Comparison of ENCODE assay signal across 16 cellular contexts in genomic region chr10:82943142-82943541, GRCh38.
DNase-seq lines count a peak whose midpoint lies in the region; ATAC-seq and TF ChIP-seq lines count a peak whose summit lies in the region.
"Had no signal": no experiment of that assay in that cellular context is flagged by ENCODE, and none has a peak within 500 bp of the region (broad histone marks: within the 10 kb centered on the region; RNA-seq: fewer than 3 reads in every experiment).

No MANE protein-coding gene starts in this region.

- H3K27me3 ChIP-seq in SK-N-SH (ENCODE audit: insufficient read depth) (no peaks in the 10 kb centered on the region), subcutaneous abdominal adipose tissue (ENCODE audit: control insufficient read depth in 5 of 5, insufficient read depth in 4 of 5, low read length in 5 of 5) (no peaks in the 10 kb centered on the region)
- H3K27me3 ChIP-seq in CD4-positive, alpha-beta memory T cell (ENCODE audit: insufficient read depth, low read length), result no peaks in the 10 kb centered on the region

- H3K4me1 ChIP-seq in SK-N-SH (ENCODE audit: control insufficient read depth in 1 of 2, insufficient read depth in 2 of 2, low read depth in 1 of 2, low read length in 1 of 2) (peaks cover 3 to 9% of the 10 kb centered on the region in 2 experiments; a peak in 2 of 4 replicates), subcutaneous abdominal adipose tissue (ENCODE audit: control insufficient read depth in 5 of 5, insufficient read depth in 5 of 5, low read length in 5 of 5) (peaks cover 0 to 31% (median 20%) of the 10 kb centered on the region in 5 donors)
- no peaks in the 10 kb centered on the region for H3K4me1 ChIP-seq in CD4-positive, alpha-beta memory T cell (ENCODE audit: insufficient read depth, low read length)

- H3K4me2 ChIP-seq in SK-N-SH, result peak overlapping the region; percentile 49; the same call in 1 of the 2 replicates
- H3K4me2 ChIP-seq: KMS-11, PC-9 had no signal

- peaks cover 16% of the 10 kb centered on the region for H3K4me1 Mint-ChIP-seq in chondrocyte (ENCODE audit: low read depth)
- peaks cover 15% of the 10 kb centered on the region for H3K4me1 Mint-ChIP-seq in mesothelial cell of epicardium
- H3K4me1 Mint-ChIP-seq in CD4-positive, alpha-beta memory T cell, result no peaks in the 10 kb centered on the region

- peak overlapping the region; percentile 56; the same call in 1 of the 2 replicates for H2AFZ ChIP-seq in SK-N-SH (ENCODE audit: low read depth)
- H2AFZ ChIP-seq: PC-9 had no signal

- POLR2A ChIA-PET in SK-N-SH (lab: Yijun Ruan, JAX), result no interaction called here
- POLR2A ChIA-PET in CD4-positive, alpha-beta memory T cell (lab: Charles Lee; ENCODE audit: partially characterized antibody), result no interaction called here

- H3K27ac Mint-ChIP-seq in chondrocyte (ENCODE audit: unreplicated experiment), result peak overlapping the region; percentile 28
- H3K27ac Mint-ChIP-seq in mesothelial cell of epicardium, result peak overlapping the region; percentile 62
- no peak overlapping the region for H3K27ac Mint-ChIP-seq in CD4-positive, alpha-beta memory T cell
- H3K27ac Mint-ChIP-seq: CD8-positive, alpha-beta T cell had no signal

- H3K9me2 ChIP-seq in SK-N-SH, result no peaks in the 10 kb centered on the region

- DNase-seq in SK-N-SH, result no peak
- DNase-seq in chondrocyte (ENCODE audit: low spot score), result no peak
- DNase-seq in mesothelial cell of epicardium (ENCODE audit: low spot score in 2 of 2, unreplicated experiment in 2 of 2), result no peak
- no peak for DNase-seq in NCI-H1436 (lab: John Stamatoyannopoulos, UW)
- DNase-seq in CD4-positive, alpha-beta memory T cell, result no peak
- DNase-seq: CD8-positive, alpha-beta T cell; GDM1; H7; NCI-H1436 treated with DMSO at 0.1 percent for 48 hours; NCI-H2081; NCI-H774; PC-9 had no signal

- no peak for ATAC-seq in GM21723 (IDR thresholded peaks at IDR 0.05; ENCODE audit: unreplicated experiment)
- ATAC-seq: CD8-positive, alpha-beta T cell; HepG2 had no signal

- H3K4me3 Mint-ChIP-seq in chondrocyte (ENCODE audit: unreplicated experiment) (no peak overlapping the region), mesothelial cell of epicardium (no peak overlapping the region)
- no peak overlapping the region for H3K4me3 Mint-ChIP-seq in CD4-positive, alpha-beta memory T cell
- H3K4me3 Mint-ChIP-seq: CD8-positive, alpha-beta T cell had no signal

- H3K4me3 ChIP-seq in SK-N-SH (ENCODE audit: low read depth in 2 of 2, low read length in 1 of 2) (no peak overlapping the region), subcutaneous abdominal adipose tissue (ENCODE audit: low read depth in 1 of 5, low read length in 5 of 5) (peak overlapping the region in 1 of 5 donors; percentile 24)
- H3K4me3 ChIP-seq in CD4-positive, alpha-beta memory T cell (ENCODE audit: low read length in 2 of 2), result no peak overlapping the region
- H3K4me3 ChIP-seq: PC-9 had no signal

- intact Hi-C loops in CD4-positive, alpha-beta memory T cell (cut with micrococcal nuclease), result no loop called here

- CTCF ChIA-PET in SK-N-SH (lab: Yijun Ruan, JAX), result no interaction called here
- CTCF ChIA-PET in CD4-positive, alpha-beta memory T cell (lab: Charles Lee; ENCODE audit: partially characterized antibody), result no interaction called here

- TF ChIP-seq CTCF in SK-N-SH (IDR thresholded peaks at IDR 0.05) (no peak), chondrocyte (IDR thresholded peaks at IDR 0.05) (no peak), mesothelial cell of epicardium (IDR thresholded peaks at IDR 0.05; ENCODE audit: unreplicated experiment) (no peak)

- no peaks in the 10 kb centered on the region for H3K36me3 ChIP-seq in SK-N-SH (replicated peaks in 1 of 2; ENCODE audit: control insufficient read depth in 1 of 2, insufficient read depth in 2 of 2, low read length in 1 of 2)
- H3K36me3 ChIP-seq in subcutaneous abdominal adipose tissue (ENCODE audit: control insufficient read depth in 5 of 5, insufficient read depth in 5 of 5, low read length in 5 of 5), result no peaks in the 10 kb centered on the region
- H3K36me3 ChIP-seq in CD4-positive, alpha-beta memory T cell (ENCODE audit: insufficient read depth, low read length), result no peaks in the 10 kb centered on the region

- no peak overlapping the region for H3K9ac ChIP-seq in SK-N-SH
- H3K9ac ChIP-seq in subcutaneous abdominal adipose tissue (ENCODE audit: low read length in 5 of 5), result no peak overlapping the region
- H3K9ac ChIP-seq: KMS-11 had no signal

- peaks cover 2% of the 10 kb centered on the region for H3K27me3 Mint-ChIP-seq in chondrocyte (ENCODE audit: low read depth)
- no peaks in the 10 kb centered on the region for H3K27me3 Mint-ChIP-seq in mesothelial cell of epicardium (ENCODE audit: low read depth)
- H3K27me3 Mint-ChIP-seq in CD4-positive, alpha-beta memory T cell, result no peaks in the 10 kb centered on the region

- H3K9me3 Mint-ChIP-seq in chondrocyte (ENCODE audit: low read depth) (peaks cover 3% of the 10 kb centered on the region), mesothelial cell of epicardium (peaks cover 15% of the 10 kb centered on the region)
- H3K9me3 Mint-ChIP-seq in CD4-positive, alpha-beta memory T cell, result peaks cover 0 to 12% (median 7%) of the 10 kb centered on the region in 8 donors

- TF ChIP-seq EP300 in SK-N-SH (IDR thresholded peaks at IDR 0.05; ENCODE audit: borderline replicate concordance in 1 of 2, low read depth in 1 of 2, low read length in 1 of 2), result no peak

- WGBS in SK-N-SH (ENCODE audit: low lambda C conversion rate), result 67% methylated on average over 3 of the region's 3 CpGs

- H3K27ac ChIP-seq in SK-N-SH (ENCODE audit: low read depth in 2 of 2, low read length in 1 of 2), result peak overlapping the region; percentile 47 to 58; a peak in 3 of 4 replicates
- peak overlapping the region; percentile 0 for H3K27ac ChIP-seq in subcutaneous abdominal adipose tissue (ENCODE audit: low read depth, low read length)
- H3K27ac ChIP-seq in CD4-positive, alpha-beta memory T cell (ENCODE audit: low read depth, low read length), result no peak overlapping the region
- H3K27ac ChIP-seq: KMS-11, PC-9 had no signal

- no peaks in the 10 kb centered on the region for H3K79me2 ChIP-seq in SK-N-SH (ENCODE audit: insufficient read depth)

- no peaks in the 10 kb centered on the region for H3K36me3 Mint-ChIP-seq in chondrocyte (ENCODE audit: low read depth)
- no peaks in the 10 kb centered on the region for H3K36me3 Mint-ChIP-seq in mesothelial cell of epicardium
- no peaks in the 10 kb centered on the region for H3K36me3 Mint-ChIP-seq in CD4-positive, alpha-beta memory T cell
- H3K36me3 Mint-ChIP-seq: CD8-positive, alpha-beta T cell had no signal

- H4K20me1 ChIP-seq in SK-N-SH (ENCODE audit: insufficient read depth), result no peaks in the 10 kb centered on the region

- peaks cover 10% of the 10 kb centered on the region for H3F3A ChIP-seq in SK-N-SH (replicated peaks; ENCODE audit: insufficient read depth)

- H3K9me3 ChIP-seq in SK-N-SH (no peaks in the 10 kb centered on the region; the same call in 1 of the 2 replicates), subcutaneous abdominal adipose tissue (ENCODE audit: control insufficient read depth in 5 of 5, low read length in 5 of 5) (peaks cover 0 to 9% (median 8%) of the 10 kb centered on the region in 5 donors)
- no peaks in the 10 kb centered on the region for H3K9me3 ChIP-seq in CD4-positive, alpha-beta memory T cell (ENCODE audit: control insufficient read depth in 1 of 2, low read length in 2 of 2)

- TF ChIP-seq RAD21 in SK-N-SH (IDR thresholded peaks at IDR 0.05; ENCODE audit: low read length), result no peak

TF ChIP-seq in SK-N-SH, 30 proteins besides CTCF, POLR2A, EP300 and RAD21:
- TF ChIP-seq FOSL2 (IDR thresholded peaks at IDR 0.05; ENCODE audit: borderline replicate concordance, low read depth), result no peak

Comparison
In these comparisons a context has a peak if more than half of its experiments do, and no peak if none do; other contexts are left out.
1. H3K27ac Mint-ChIP-seq: peak in chondrocyte (single experiment) and mesothelial cell of epicardium (single experiment); none in CD4-positive, alpha-beta memory T cell (0 of 7).